ENCODE assay signal across 1 cellular context in the genomic region with DNA sequence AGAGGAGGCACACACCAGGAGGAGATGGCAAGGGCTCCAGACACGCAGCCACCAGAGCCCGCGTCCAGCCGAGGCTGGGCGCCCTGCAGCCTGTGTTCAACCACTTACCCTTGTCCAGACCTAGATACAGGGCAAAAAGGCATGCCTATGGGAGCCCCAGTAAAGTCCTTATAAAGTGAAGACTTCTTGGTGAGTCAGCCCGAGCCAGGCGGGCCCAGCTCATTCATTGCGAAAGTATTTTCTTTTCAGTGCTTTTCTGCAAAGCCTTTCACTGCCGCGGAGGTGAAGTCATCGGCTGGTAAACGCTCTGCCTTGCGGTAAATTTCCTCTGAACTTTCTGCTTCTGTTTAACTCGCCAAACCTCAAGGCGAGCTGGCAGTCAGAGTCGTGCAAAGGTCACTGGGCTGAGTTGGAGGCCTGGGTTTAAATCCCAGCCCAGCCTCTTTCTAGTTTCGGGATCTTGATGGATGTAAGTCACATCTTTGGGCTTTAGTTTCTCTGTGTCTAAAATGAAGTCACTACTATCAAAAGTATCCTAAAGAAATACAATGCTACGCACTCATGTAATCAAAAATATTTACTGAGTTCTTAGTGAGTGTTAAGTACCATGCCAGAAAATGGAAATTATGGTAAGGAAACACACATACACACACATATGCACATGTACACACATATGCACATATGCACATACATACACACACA.
A peak's percentile ranks its signal among the peaks of the same experiment; 100 is the strongest.
TF ChIP-seq lines count a peak whose summit lies in the region.

No MANE protein-coding gene starts in this region.

TF ChIP-seq in HepG2, 621 proteins besides CTCF, POLR2A, EP300 and RAD21 (continued from another document and continues in another):
- TF ChIP-seq XBP1 (CRISPR knock-in tag; IDR thresholded peaks at IDR 0.05) (no peak), JDP2 (CRISPR knock-in tag; IDR thresholded peaks at IDR 0.05; ENCODE audit: borderline replicate concordance) (no peak), POLR2AphosphoS5 (IDR thresholded peaks at IDR 0.05; ENCODE audit: low read depth, low read length) (no peak), ZNF296 (CRISPR knock-in tag; conservative IDR thresholded peaks at IDR 0.05) (no peak), CEBPB (IDR thresholded peaks at IDR 0.05; ENCODE audit: borderline replicate concordance, low read depth, low read length) (peak; percentile 90), ISL2 (CRISPR knock-in tag; IDR thresholded peaks at IDR 0.05) (peak; percentile 52; the same call in 1 of the 2 replicates), DPF2 (CRISPR knock-in tag; IDR thresholded peaks at IDR 0.05; ENCODE audit: borderline replicate concordance, low read depth) (peak; percentile 39; the same call in 1 of the 2 replicates), ZMAT3 (CRISPR knock-in tag; conservative IDR thresholded peaks at IDR 0.05) (no peak; the same call in 1 of the 2 replicates), NFIB (CRISPR knock-in tag; IDR thresholded peaks at IDR 0.05; ENCODE audit: borderline replicate concordance) (no peak), CREB1 (IDR thresholded peaks at IDR 0.05) (no peak), CREB1 (CRISPR knock-in tag; IDR thresholded peaks at IDR 0.05) (0 out of 2 replicates have a peak, but pooled peaks have one; percentile 17), TBX3 (IDR thresholded peaks at IDR 0.05; ENCODE audit: borderline replicate concordance) (no peak), SOX6 (IDR thresholded peaks at IDR 0.05) (no peak), SOX6 (CRISPR knock-in tag; IDR thresholded peaks at IDR 0.05) (peak; percentile 65), U2AF2 (IDR thresholded peaks at IDR 0.05; ENCODE audit: low read depth, low read length) (no peak), KAT8 (CRISPR knock-in tag; IDR thresholded peaks at IDR 0.05) (0 out of 2 replicates have a peak, but pooled peaks have one; percentile 32), ZNF878 (CRISPR knock-in tag; IDR thresholded peaks at IDR 0.05) (peak; percentile 42; the same call in 1 of the 2 replicates), RXRB (CRISPR knock-in tag; IDR thresholded peaks at IDR 0.05; ENCODE audit: borderline replicate concordance) (peak; percentile 91), ERF (CRISPR knock-in tag; IDR thresholded peaks at IDR 0.05) (peak; percentile 30; the same call in 1 of the 2 replicates), HNRNPLL (IDR thresholded peaks at IDR 0.05; ENCODE audit: low read depth, low read length, poor library complexity, severe bottlenecking) (peak; percentile 30), ADNP (CRISPR knock-in tag; IDR thresholded peaks at IDR 0.05) (no peak), ZNF746 (CRISPR knock-in tag; IDR thresholded peaks at IDR 0.05) (no peak), RBFOX2 (IDR thresholded peaks at IDR 0.05; ENCODE audit: low read depth, low read length) (peak; percentile 59), BCL6 (CRISPR knock-in tag; IDR thresholded peaks at IDR 0.05) (peak; percentile 97), YEATS2 (CRISPR knock-in tag; IDR thresholded peaks at IDR 0.05; ENCODE audit: borderline replicate concordance) (peak; percentile 37; the same call in 1 of the 2 replicates), KMT2A (CRISPR knock-in tag; IDR thresholded peaks at IDR 0.05) (no peak), ZNF430 (CRISPR knock-in tag; IDR thresholded peaks at IDR 0.05) (peak; percentile 16; the same call in 1 of the 2 replicates), FOXC1 (CRISPR knock-in tag; IDR thresholded peaks at IDR 0.05; ENCODE audit: borderline replicate concordance) (no peak)
- TF ChIP-seq, protein P1, sequence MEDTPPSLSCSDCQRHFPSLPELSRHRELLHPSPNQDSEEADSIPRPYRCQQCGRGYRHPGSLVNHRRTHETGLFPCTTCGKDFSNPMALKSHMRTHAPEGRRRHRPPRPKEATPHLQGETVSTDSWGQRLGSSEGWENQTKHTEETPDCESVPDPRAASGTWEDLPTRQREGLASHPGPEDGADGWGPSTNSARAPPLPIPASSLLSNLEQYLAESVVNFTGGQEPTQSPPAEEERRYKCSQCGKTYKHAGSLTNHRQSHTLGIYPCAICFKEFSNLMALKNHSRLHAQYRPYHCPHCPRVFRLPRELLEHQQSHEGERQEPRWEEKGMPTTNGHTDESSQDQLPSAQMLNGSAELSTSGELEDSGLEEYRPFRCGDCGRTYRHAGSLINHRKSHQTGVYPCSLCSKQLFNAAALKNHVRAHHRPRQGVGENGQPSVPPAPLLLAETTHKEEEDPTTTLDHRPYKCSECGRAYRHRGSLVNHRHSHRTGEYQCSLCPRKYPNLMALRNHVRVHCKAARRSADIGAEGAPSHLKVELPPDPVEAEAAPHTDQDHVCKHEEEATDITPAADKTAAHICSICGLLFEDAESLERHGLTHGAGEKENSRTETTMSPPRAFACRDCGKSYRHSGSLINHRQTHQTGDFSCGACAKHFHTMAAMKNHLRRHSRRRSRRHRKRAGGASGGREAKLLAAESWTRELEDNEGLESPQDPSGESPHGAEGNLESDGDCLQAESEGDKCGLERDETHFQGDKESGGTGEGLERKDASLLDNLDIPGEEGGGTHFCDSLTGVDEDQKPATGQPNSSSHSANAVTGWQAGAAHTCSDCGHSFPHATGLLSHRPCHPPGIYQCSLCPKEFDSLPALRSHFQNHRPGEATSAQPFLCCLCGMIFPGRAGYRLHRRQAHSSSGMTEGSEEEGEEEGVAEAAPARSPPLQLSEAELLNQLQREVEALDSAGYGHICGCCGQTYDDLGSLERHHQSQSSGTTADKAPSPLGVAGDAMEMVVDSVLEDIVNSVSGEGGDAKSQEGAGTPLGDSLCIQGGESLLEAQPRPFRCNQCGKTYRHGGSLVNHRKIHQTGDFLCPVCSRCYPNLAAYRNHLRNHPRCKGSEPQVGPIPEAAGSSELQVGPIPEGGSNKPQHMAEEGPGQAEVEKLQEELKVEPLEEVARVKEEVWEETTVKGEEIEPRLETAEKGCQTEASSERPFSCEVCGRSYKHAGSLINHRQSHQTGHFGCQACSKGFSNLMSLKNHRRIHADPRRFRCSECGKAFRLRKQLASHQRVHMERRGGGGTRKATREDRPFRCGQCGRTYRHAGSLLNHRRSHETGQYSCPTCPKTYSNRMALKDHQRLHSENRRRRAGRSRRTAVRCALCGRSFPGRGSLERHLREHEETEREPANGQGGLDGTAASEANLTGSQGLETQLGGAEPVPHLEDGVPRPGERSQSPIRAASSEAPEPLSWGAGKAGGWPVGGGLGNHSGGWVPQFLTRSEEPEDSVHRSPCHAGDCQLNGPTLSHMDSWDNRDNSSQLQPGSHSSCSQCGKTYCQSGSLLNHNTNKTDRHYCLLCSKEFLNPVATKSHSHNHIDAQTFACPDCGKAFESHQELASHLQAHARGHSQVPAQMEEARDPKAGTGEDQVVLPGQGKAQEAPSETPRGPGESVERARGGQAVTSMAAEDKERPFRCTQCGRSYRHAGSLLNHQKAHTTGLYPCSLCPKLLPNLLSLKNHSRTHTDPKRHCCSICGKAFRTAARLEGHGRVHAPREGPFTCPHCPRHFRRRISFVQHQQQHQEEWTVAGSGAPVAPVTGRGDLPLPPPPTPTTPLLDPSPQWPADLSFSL (CRISPR knock-in tag; IDR thresholded peaks at IDR 0.05) = no peak
- TF ChIP-seq, protein P2, sequence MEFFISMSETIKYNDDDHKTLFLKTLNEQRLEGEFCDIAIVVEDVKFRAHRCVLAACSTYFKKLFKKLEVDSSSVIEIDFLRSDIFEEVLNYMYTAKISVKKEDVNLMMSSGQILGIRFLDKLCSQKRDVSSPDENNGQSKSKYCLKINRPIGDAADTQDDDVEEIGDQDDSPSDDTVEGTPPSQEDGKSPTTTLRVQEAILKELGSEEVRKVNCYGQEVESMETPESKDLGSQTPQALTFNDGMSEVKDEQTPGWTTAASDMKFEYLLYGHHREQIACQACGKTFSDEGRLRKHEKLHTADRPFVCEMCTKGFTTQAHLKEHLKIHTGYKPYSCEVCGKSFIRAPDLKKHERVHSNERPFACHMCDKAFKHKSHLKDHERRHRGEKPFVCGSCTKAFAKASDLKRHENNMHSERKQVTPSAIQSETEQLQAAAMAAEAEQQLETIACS (CRISPR knock-in tag; IDR thresholded peaks at IDR 0.05) = no peak
- TF ChIP-seq, protein P3, sequence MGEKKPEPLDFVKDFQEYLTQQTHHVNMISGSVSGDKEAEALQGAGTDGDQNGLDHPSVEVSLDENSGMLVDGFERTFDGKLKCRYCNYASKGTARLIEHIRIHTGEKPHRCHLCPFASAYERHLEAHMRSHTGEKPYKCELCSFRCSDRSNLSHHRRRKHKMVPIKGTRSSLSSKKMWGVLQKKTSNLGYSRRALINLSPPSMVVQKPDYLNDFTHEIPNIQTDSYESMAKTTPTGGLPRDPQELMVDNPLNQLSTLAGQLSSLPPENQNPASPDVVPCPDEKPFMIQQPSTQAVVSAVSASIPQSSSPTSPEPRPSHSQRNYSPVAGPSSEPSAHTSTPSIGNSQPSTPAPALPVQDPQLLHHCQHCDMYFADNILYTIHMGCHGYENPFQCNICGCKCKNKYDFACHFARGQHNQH (CRISPR knock-in tag; IDR thresholded peaks at IDR 0.05) = peak; percentile 69
- TF ChIP-seq, protein P4, sequence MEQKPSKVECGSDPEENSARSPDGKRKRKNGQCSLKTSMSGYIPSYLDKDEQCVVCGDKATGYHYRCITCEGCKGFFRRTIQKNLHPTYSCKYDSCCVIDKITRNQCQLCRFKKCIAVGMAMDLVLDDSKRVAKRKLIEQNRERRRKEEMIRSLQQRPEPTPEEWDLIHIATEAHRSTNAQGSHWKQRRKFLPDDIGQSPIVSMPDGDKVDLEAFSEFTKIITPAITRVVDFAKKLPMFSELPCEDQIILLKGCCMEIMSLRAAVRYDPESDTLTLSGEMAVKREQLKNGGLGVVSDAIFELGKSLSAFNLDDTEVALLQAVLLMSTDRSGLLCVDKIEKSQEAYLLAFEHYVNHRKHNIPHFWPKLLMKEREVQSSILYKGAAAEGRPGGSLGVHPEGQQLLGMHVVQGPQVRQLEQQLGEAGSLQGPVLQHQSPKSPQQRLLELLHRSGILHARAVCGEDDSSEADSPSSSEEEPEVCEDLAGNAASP (CRISPR knock-in tag; IDR thresholded peaks at IDR 0.05; ENCODE audit: borderline replicate concordance) = peak; percentile 68; the same call in 1 of the 2 replicates
- TF ChIP-seq, protein P5, sequence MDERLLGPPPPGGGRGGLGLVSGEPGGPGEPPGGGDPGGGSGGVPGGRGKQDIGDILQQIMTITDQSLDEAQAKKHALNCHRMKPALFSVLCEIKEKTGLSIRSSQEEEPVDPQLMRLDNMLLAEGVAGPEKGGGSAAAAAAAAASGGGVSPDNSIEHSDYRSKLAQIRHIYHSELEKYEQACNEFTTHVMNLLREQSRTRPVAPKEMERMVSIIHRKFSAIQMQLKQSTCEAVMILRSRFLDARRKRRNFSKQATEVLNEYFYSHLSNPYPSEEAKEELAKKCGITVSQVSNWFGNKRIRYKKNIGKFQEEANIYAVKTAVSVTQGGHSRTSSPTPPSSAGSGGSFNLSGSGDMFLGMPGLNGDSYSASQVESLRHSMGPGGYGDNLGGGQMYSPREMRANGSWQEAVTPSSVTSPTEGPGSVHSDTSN (CRISPR knock-in tag; IDR thresholded peaks at IDR 0.05) = no peak
- TF ChIP-seq, protein P6, sequence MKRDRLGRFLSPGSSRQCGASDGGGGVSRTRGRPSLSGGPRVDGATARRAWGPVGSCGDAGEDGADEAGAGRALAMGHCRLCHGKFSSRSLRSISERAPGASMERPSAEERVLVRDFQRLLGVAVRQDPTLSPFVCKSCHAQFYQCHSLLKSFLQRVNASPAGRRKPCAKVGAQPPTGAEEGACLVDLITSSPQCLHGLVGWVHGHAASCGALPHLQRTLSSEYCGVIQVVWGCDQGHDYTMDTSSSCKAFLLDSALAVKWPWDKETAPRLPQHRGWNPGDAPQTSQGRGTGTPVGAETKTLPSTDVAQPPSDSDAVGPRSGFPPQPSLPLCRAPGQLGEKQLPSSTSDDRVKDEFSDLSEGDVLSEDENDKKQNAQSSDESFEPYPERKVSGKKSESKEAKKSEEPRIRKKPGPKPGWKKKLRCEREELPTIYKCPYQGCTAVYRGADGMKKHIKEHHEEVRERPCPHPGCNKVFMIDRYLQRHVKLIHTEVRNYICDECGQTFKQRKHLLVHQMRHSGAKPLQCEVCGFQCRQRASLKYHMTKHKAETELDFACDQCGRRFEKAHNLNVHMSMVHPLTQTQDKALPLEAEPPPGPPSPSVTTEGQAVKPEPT (CRISPR knock-in tag; IDR thresholded peaks at IDR 0.05; ENCODE audit: low read depth) = no peak
- TF ChIP-seq, protein P7, sequence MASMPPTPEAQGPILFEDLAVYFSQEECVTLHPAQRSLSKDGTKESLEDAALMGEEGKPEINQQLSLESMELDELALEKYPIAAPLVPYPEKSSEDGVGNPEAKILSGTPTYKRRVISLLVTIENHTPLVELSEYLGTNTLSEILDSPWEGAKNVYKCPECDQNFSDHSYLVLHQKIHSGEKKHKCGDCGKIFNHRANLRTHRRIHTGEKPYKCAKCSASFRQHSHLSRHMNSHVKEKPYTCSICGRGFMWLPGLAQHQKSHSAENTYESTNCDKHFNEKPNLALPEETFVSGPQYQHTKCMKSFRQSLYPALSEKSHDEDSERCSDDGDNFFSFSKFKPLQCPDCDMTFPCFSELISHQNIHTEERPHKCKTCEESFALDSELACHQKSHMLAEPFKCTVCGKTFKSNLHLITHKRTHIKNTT (CRISPR knock-in tag; IDR thresholded peaks at IDR 0.05) = no peak
- TF ChIP-seq, protein P8, sequence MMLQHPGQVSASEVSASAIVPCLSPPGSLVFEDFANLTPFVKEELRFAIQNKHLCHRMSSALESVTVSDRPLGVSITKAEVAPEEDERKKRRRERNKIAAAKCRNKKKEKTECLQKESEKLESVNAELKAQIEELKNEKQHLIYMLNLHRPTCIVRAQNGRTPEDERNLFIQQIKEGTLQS (CRISPR knock-in tag; IDR thresholded peaks at IDR 0.05) = peak; percentile 93
- TF ChIP-seq, protein P9, sequence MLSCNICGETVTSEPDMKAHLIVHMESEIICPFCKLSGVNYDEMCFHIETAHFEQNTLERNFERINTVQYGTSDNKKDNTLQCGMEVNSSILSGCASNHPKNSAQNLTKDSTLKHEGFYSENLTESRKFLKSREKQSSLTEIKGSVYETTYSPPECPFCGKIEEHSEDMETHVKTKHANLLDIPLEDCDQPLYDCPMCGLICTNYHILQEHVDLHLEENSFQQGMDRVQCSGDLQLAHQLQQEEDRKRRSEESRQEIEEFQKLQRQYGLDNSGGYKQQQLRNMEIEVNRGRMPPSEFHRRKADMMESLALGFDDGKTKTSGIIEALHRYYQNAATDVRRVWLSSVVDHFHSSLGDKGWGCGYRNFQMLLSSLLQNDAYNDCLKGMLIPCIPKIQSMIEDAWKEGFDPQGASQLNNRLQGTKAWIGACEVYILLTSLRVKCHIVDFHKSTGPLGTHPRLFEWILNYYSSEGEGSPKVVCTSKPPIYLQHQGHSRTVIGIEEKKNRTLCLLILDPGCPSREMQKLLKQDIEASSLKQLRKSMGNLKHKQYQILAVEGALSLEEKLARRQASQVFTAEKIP (CRISPR knock-in tag; IDR thresholded peaks at IDR 0.05; ENCODE audit: borderline replicate concordance) = no peak
- TF ChIP-seq, protein P10, sequence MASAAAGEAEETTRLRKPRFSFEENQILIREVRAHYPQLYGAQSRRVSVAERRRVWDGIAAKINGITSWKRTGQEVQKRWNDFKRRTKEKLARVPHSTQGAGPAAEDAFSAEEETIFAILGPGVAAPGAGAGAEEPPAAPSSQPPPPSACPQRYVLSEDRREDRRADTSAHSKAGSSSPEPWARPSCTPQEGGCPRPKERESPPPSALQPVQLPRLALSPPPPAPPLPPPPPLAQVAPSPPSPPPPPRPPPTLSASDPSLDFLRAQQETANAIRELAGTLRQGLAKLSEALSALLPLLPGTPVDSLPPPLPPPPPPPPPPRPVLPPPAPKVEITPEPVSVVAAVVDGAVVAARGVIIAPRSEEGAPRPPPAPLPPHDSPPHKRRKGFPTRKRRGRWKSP (CRISPR knock-in tag; IDR thresholded peaks at IDR 0.05) = peak; percentile 30; the same call in 1 of the 2 replicates
